ENCODE assay signal across 25 cellular contexts in genomic region chr19:53183146-53183545, GRCh38. TPM values are rescaled to one million over a fixed set of nuclear protein-coding genes. Genes with fewer than 3 reads are reported as not detected.
A peak's percentile ranks its signal among the peaks of the same experiment; 100 is the strongest.
DNase-seq lines count a peak whose midpoint lies in the region; ATAC-seq and TF ChIP-seq lines count a peak whose summit lies in the region.
"Had no signal": no experiment of that assay in that cellular context is flagged by ENCODE, and none has a peak within 500 bp of the region (broad histone marks: within the 10 kb centered on the region; RNA-seq: fewer than 3 reads in every experiment).

No MANE protein-coding gene starts in this region.

- no peaks in the 10 kb centered on the region for H3K79me2 ChIP-seq in fibroblast of lung (ENCODE audit: control insufficient read depth, insufficient read depth, low read length)

- no peak overlapping the region for H3K4me3 Mint-ChIP-seq in osteocyte (ENCODE audit: unreplicated experiment)
- H3K4me3 Mint-ChIP-seq: activated CD4-positive, alpha-beta T cell treated with anti-CD3 and anti-CD28 coated beads, Interleukin-2, amount 10 ng/mL, durations not matched to agents 7 days and 5 days; activated naive CD8-positive, alpha-beta T cell treated with anti-CD3 and anti-CD28 coated beads, Interleukin-2, amount 50 U/mL, for 24 hours; natural killer cell treated with Interleukin-12 subunit alpha and Interleukin-12 subunit beta and Interleukin-15 and Interleukin-18, amount 100 ng/mL, for 72 hours had no signal

- no peak for TF ChIP-seq CTCF in Panc1 (IDR thresholded peaks at IDR 0.05)
- no peak for TF ChIP-seq CTCF in fibroblast of lung (conservative IDR thresholded peaks at IDR 0.05 in 1 of 2, IDR thresholded peaks at IDR 0.05 in 1 of 2; ENCODE audit: low read depth in 1 of 2, low read length in 2 of 2)
- no peak for TF ChIP-seq CTCF in osteocyte (IDR thresholded peaks at IDR 0.05)
- TF ChIP-seq CTCF in esophagus muscularis mucosa (IDR thresholded peaks at IDR 0.05), result no peak

- H3K9me3 Mint-ChIP-seq in osteocyte (ENCODE audit: unreplicated experiment), result peaks cover 4% of the 10 kb centered on the region
- H3K9me3 Mint-ChIP-seq: natural killer cell treated with Interleukin-12 subunit alpha and Interleukin-12 subunit beta and Interleukin-15 and Interleukin-18, amount 100 ng/mL, for 72 hours had no signal

- in situ Hi-C loops in Panc1 (cut with HindIII; ENCODE audit: low pct_unique_long_range_greater_than_20kb, low sequenced_read_pairs), result no loop called here

- 70% methylated on average over 3 of the region's 3 CpGs for WGBS in esophagus muscularis mucosa

- no peaks in the 10 kb centered on the region for H3K27me3 Mint-ChIP-seq in osteocyte (ENCODE audit: unreplicated experiment)
- H3K27me3 Mint-ChIP-seq: activated CD4-positive, alpha-beta T cell treated with anti-CD3 and anti-CD28 coated beads, Interleukin-2, amount 10 ng/mL, durations not matched to agents 7 days and 5 days; activated naive CD8-positive, alpha-beta T cell treated with anti-CD3 and anti-CD28 coated beads, Interleukin-2, amount 50 U/mL, for 24 hours; natural killer cell treated with Interleukin-12 subunit alpha and Interleukin-12 subunit beta and Interleukin-15 and Interleukin-18, amount 100 ng/mL, for 72 hours had no signal

- no peak overlapping the region for H3K4me3 ChIP-seq in Panc1 (ENCODE audit: low read depth in 2 of 2, low read length in 2 of 2)
- H3K4me3 ChIP-seq in fibroblast of lung (replicated peaks in 1 of 4; ENCODE audit: control extremely low read depth in 1 of 4, insufficient read depth in 1 of 4, low read depth in 3 of 4, low read length in 4 of 4), result no peak overlapping the region
- H3K4me3 ChIP-seq in esophagus muscularis mucosa, result no peak overlapping the region
- H3K4me3 ChIP-seq: colonic mucosa, HAP-1, K562, right atrium auricular region, thyroid gland had no signal

- H3K9me3 ChIP-seq in Panc1 (ENCODE audit: control insufficient read depth, insufficient read depth, low read depth, low read length) (no peaks in the 10 kb centered on the region; the same call in 1 of the 2 replicates), fibroblast of lung (ENCODE audit: control insufficient read depth, insufficient read depth, low read depth, low read length) (no peaks in the 10 kb centered on the region), esophagus muscularis mucosa (no peaks in the 10 kb centered on the region)
- H3K9me3 ChIP-seq: colonic mucosa, HAP-1, right atrium auricular region, thyroid gland had no signal

- H3K9ac ChIP-seq in fibroblast of lung (ENCODE audit: insufficient read depth, low read length), result no peak overlapping the region

- H3K27me3 ChIP-seq in Panc1 (ENCODE audit: control insufficient read depth, insufficient read depth, low read length), result no peaks in the 10 kb centered on the region
- no peaks in the 10 kb centered on the region for H3K27me3 ChIP-seq in fibroblast of lung (ENCODE audit: control insufficient read depth, insufficient read depth, low read length)
- H3K27me3 ChIP-seq in esophagus muscularis mucosa, result no peaks in the 10 kb centered on the region
- H3K27me3 ChIP-seq: colonic mucosa, right atrium auricular region, thyroid gland had no signal

- CTCF ChIA-PET in Panc1 (lab: Charles Lee), result no interaction called here

- no peak overlapping the region for H3K4me2 ChIP-seq in fibroblast of lung (ENCODE audit: extremely low read depth, insufficient read depth, low read length)

- H3K36me3 Mint-ChIP-seq in osteocyte (ENCODE audit: unreplicated experiment), result peaks cover 10% of the 10 kb centered on the region

- peak overlapping the region; percentile 88 for H3K27ac Mint-ChIP-seq in osteocyte (ENCODE audit: unreplicated experiment)
- H3K27ac Mint-ChIP-seq: activated CD4-positive, alpha-beta T cell treated with anti-CD3 and anti-CD28 coated beads, Interleukin-2, amount 10 ng/mL, durations not matched to agents 7 days and 5 days; activated naive CD8-positive, alpha-beta T cell treated with anti-CD3 and anti-CD28 coated beads, Interleukin-2, amount 50 U/mL, for 24 hours; natural killer cell treated with Interleukin-12 subunit alpha and Interleukin-12 subunit beta and Interleukin-15 and Interleukin-18, amount 100 ng/mL, for 72 hours had no signal

- no peak for TF ChIP-seq EP300 in esophagus muscularis mucosa (IDR thresholded peaks at IDR 0.05)

- intact Hi-C loops in Panc1 (cut with micrococcal nuclease; ENCODE audit: unreplicated experiment), result no loop called here
- intact Hi-C loops in esophagus muscularis mucosa (cut with DNase I), result loop anchor here (5.0 kb wide), 1 partner anchor 106 kb away; no protein-coding TSS in a partner anchor

- H3K27ac ChIP-seq in Panc1 (ENCODE audit: low read length) (no peak overlapping the region), fibroblast of lung (ENCODE audit: insufficient read depth, low read length) (no peak overlapping the region), esophagus muscularis mucosa (replicated peaks in 1 of 4) (no peak overlapping the region)
- H3K27ac ChIP-seq: colonic mucosa, epithelial cell of prostate, right atrium auricular region, thyroid gland had no signal

- POLR2A ChIA-PET in Panc1 (lab: Charles Lee), result no interaction called here

- DNase-seq in Daoy (ENCODE audit: low read depth), result peak; percentile 88
- no peak for DNase-seq in Panc1 (ENCODE audit: low read depth, low spot score)
- peak; percentile 57 to 90 for DNase-seq in fibroblast of lung (ENCODE audit: low read depth in 2 of 2)
- DNase-seq in osteocyte (ENCODE audit: extremely low spot score, unreplicated experiment), result no peak
- DNase-seq in activated gamma-delta T cell treated with Interleukin-2 at 50 U/mL for 16 hours, result no peak
- no peak for DNase-seq in NCI-H1930 (lab: John Stamatoyannopoulos, UW)
- DNase-seq in esophagus muscularis mucosa (ENCODE audit: extremely low spot score), result no peak
- DNase-seq in GM19240 (ENCODE audit: insufficient read length, low spot score), result no peak
- DNase-seq: activated CD4-positive, alpha-beta T cell treated with anti-CD3 and anti-CD28 coated beads, Interleukin-2, amount 10 ng/mL, durations not matched to agents 7 days and 5 days; activated naive CD8-positive, alpha-beta T cell treated with anti-CD3 and anti-CD28 coated beads, Interleukin-2, amount 50 U/mL, for 24 hours; activated T-cell treated with anti-CD3 and anti-CD28 coated beads, Interleukin-2, amount 50 U/mL, for 1 hour; colonic mucosa; hippocampal formation; NCI-H1417; NCI-H2227 treated with DMSO at 0.1 percent for 48 hours; SHP77 treated with DMSO at 0.1 percent for 48 hours; stimulated activated CD4-positive, alpha-beta T cell treated with anti-CD3 and anti-CD28 coated beads, Interleukin-2, amount 100 ng/mL, for 48 hours; T-helper 9 cell; thyroid gland had no signal

- H4K20me1 ChIP-seq in fibroblast of lung (ENCODE audit: control insufficient read depth, extremely low read depth, insufficient read depth, low read length), result no peaks in the 10 kb centered on the region

- no peak overlapping the region for H2AFZ ChIP-seq in fibroblast of lung (ENCODE audit: low read length)

- ATAC-seq in Panc1, result peak; percentile 86
- ATAC-seq: activated naive CD8-positive, alpha-beta T cell treated with anti-CD3 and anti-CD28 coated beads, Interleukin-2, amount 50 U/mL, for 24 hours; K562; left lobe of liver; natural killer cell treated with Interleukin-12 subunit alpha and Interleukin-12 subunit beta and Interleukin-15 and Interleukin-18, amount 100 ng/mL, for 72 hours had no signal

- H3K4me1 ChIP-seq in Panc1 (ENCODE audit: control insufficient read depth, insufficient read depth, low read length), result no peaks in the 10 kb centered on the region
- H3K4me1 ChIP-seq in fibroblast of lung (ENCODE audit: control insufficient read depth, extremely low read depth, insufficient read depth, low read length), result no peaks in the 10 kb centered on the region
- no peaks in the 10 kb centered on the region for H3K4me1 ChIP-seq in esophagus muscularis mucosa
- H3K4me1 ChIP-seq: colonic mucosa, HAP-1, right atrium auricular region, thyroid gland had no signal

- no peak for TF ChIP-seq POLR2A in esophagus muscularis mucosa (IDR thresholded peaks at IDR 0.05; ENCODE audit: low read depth)

- H3K36me3 ChIP-seq in Panc1 (ENCODE audit: control insufficient read depth, insufficient read depth, low read length), result peaks cover 3% of the 10 kb centered on the region; the same call in 1 of the 2 replicates
- peaks cover 1% of the 10 kb centered on the region for H3K36me3 ChIP-seq in fibroblast of lung (ENCODE audit: control insufficient read depth, insufficient read depth, low read length)
- H3K36me3 ChIP-seq in esophagus muscularis mucosa, result peaks cover 9 to 51% (median 14%) of the 10 kb centered on the region in 4 donors
- H3K36me3 ChIP-seq: colonic mucosa, HAP-1 had no signal

- BruUV-seq in Panc1 (replicated peaks; lab: Mats Ljungman, UMichigan), result no TSS peak

- peaks cover 26% of the 10 kb centered on the region for H3K4me1 Mint-ChIP-seq in osteocyte (ENCODE audit: unreplicated experiment)
- H3K4me1 Mint-ChIP-seq: activated CD4-positive, alpha-beta T cell treated with anti-CD3 and anti-CD28 coated beads, Interleukin-2, amount 10 ng/mL, durations not matched to agents 7 days and 5 days; activated naive CD8-positive, alpha-beta T cell treated with anti-CD3 and anti-CD28 coated beads, Interleukin-2, amount 50 U/mL, for 24 hours had no signal

RNA-seq across cellular contexts. Expression of gene ZNF665, which starts 10.0 kb away (rescaled TPM):
- total RNA-seq in Daoy (2014; rRNA removed; shearing (Covaris generic)), result 3.4 and 3.7 TPM in 2 replicates
- 7.0 TPM for total RNA-seq in Panc1 (2021; ENCODE audit: unreplicated experiment)
- 3.9 TPM for polyA plus RNA-seq in Panc1 (2012; ENCODE audit: insufficient read length)
- total RNA-seq in fibroblast of lung, result 5.4 and 6.3 TPM in 2 replicates
- polyA plus RNA-seq in fibroblast of lung, result 2.4 and 3.1 TPM in 2 replicates
- 1.9 and 2.3 TPM in 2 replicates for polyA plus RNA-seq in fibroblast of lung (2012)
- 0.24 and 1.3 TPM in 2 replicates for polyA minus RNA-seq in fibroblast of lung (ENCODE audit: low replicate concordance)
- total RNA-seq in osteocyte, result 5.1 TPM in 2 replicates
- total RNA-seq in esophagus muscularis mucosa, result 1 to 10 TPM; 2.9 to 3.8 (median 3.3) TPM

RNA-seq across cellular contexts. Expression of gene ZNF347, which starts 24.3 kb away (rescaled TPM):
- total RNA-seq in Daoy (2014; rRNA removed; shearing (Covaris generic)), result 7.1 and 10.5 TPM in 2 replicates
- total RNA-seq in Panc1 (2021; ENCODE audit: unreplicated experiment), result 18.8 TPM
- 7.1 TPM for polyA plus RNA-seq in Panc1 (2012; ENCODE audit: insufficient read length)
- 8.5 and 10.6 TPM in 2 replicates for total RNA-seq in fibroblast of lung
- 5.6 and 5.7 TPM in 2 replicates for polyA plus RNA-seq in fibroblast of lung
- 3.0 and 3.3 TPM in 2 replicates for polyA plus RNA-seq in fibroblast of lung (2012)
- 2.4 and 5.8 TPM in 2 replicates for polyA minus RNA-seq in fibroblast of lung (ENCODE audit: low replicate concordance)
- 15.3 and 15.9 TPM in 2 replicates for total RNA-seq in osteocyte
- 10 to 100 TPM in 1 of 4 donors, 1 to 10 TPM in 3; 7.1 to 11.3 (median 8.5) TPM for total RNA-seq in esophagus muscularis mucosa

RNA-seq across cellular contexts. Expression of gene ZNF415, which starts 50.4 kb away (rescaled TPM):
- total RNA-seq in Daoy (2014; rRNA removed; shearing (Covaris generic)), result 8.7 and 11.5 TPM in 2 replicates
- total RNA-seq in Panc1 (2021; ENCODE audit: unreplicated experiment), result not detected
- not detected for polyA plus RNA-seq in Panc1 (2012; ENCODE audit: insufficient read length)
- total RNA-seq in fibroblast of lung, result 11.8 and 15.7 TPM in 2 replicates
- polyA plus RNA-seq in fibroblast of lung, result 7.2 and 9.9 TPM in 2 replicates
- polyA plus RNA-seq in fibroblast of lung (2012), result 4.2 and 5.9 TPM in 2 replicates
- polyA minus RNA-seq in fibroblast of lung (ENCODE audit: low replicate concordance), result 0.44 and 3.2 TPM in 2 replicates
- 7.2 and 10.6 TPM in 2 replicates for total RNA-seq in osteocyte
- 10 to 100 TPM in 3 of 4 donors, 1 to 10 TPM in 1; 9.1 to 18.1 (median 13.4) TPM for total RNA-seq in esophagus muscularis mucosa

Comparison
In these comparisons a context has a peak if more than half of its experiments do, and no peak if none do; other contexts are left out.
1. DNase-seq: peak in Daoy (single experiment) and fibroblast of lung (2 of 2); none in Panc1 (single experiment), osteocyte (single experiment), activated gamma-delta T cell treated with Interleukin-2 at 50 U/mL for 16 hours (single experiment), NCI-H1930 (0 of 2), esophagus muscularis mucosa (single experiment) and GM19240 (single experiment).